In the genomic region with DNA sequence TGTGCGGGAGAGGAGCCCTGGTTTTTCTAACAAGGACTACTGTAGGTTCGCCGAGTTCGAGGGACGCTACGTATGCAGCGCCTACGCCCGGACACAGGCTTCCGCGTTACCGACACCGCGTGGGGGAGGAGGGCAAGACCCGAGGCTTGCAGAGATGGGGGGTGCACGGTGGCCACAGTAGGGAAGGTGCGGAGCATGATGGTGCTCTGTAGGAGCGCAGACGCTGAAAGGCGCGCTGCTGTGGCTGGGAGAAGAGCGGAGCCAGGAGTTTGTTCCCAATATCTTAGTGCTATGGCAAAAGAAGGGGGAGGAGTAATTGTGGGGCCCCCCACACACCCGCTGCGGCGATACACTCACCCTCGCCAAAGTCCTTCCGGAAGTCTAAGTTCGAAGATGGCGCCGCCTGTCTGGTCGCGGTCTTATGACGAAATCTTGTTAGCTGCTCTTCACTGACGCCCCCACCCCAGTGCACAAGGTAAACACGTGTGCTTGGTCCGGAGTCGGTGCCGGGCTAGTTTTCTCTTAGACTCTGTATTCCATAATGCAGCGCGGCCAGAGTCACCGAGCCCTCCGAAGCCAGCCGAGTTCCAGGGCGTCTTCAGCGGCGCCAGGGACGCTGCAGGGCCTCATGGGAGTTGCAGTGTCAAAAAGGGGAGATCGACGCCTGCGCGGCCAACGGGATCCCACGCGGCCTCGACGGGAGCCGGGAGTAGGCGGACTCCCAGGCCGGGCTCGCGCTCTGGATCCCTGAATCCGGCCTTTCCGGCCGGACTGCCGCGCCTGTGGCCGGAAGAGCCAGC, we compare ENCODE assay signal across 8 cellular contexts. TPM values are rescaled to one million over a fixed set of nuclear protein-coding genes. Genes with fewer than 3 reads are reported as not detected.
DNase-seq lines count a peak whose midpoint lies in the region; ATAC-seq, FAIRE-seq and TF ChIP-seq lines count a peak whose summit lies in the region.

A gene with protein sequence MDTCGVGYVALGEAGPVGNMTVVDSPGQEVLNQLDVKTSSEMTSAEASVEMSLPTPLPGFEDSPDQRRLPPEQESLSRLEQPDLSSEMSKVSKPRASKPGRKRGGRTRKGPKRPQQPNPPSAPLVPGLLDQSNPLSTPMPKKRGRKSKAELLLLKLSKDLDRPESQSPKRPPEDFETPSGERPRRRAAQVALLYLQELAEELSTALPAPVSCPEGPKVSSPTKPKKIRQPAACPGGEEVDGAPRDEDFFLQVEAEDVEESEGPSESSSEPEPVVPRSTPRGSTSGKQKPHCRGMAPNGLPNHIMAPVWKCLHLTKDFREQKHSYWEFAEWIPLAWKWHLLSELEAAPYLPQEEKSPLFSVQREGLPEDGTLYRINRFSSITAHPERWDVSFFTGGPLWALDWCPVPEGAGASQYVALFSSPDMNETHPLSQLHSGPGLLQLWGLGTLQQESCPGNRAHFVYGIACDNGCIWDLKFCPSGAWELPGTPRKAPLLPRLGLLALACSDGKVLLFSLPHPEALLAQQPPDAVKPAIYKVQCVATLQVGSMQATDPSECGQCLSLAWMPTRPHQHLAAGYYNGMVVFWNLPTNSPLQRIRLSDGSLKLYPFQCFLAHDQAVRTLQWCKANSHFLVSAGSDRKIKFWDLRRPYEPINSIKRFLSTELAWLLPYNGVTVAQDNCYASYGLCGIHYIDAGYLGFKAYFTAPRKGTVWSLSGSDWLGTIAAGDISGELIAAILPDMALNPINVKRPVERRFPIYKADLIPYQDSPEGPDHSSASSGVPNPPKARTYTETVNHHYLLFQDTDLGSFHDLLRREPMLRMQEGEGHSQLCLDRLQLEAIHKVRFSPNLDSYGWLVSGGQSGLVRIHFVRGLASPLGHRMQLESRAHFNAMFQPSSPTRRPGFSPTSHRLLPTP (minus strand): TSS at position 383 of the 800 bp plus-strand sequence. CDS start 13,210 bp downstream, outside the sequence.

- H3K36me3 ChIP-seq in pancreas = no peaks in the 10 kb centered on the region
- no peaks in the 10 kb centered on the region for H3K36me3 ChIP-seq in tibial artery

- H3K27me3 ChIP-seq in pancreas (no peaks in the 10 kb centered on the region), tibial artery (no peaks in the 10 kb centered on the region)

- 0% methylated on average over 67 of the region's 67 CpGs for WGBS in pancreas, 2 donors

- DNase-seq in GM12864 (ENCODE audit: low read depth) = peak; percentile 95
- peak; percentile 98 to 100 (median 99) for DNase-seq in NCI-H1417 (lab: John Stamatoyannopoulos, UW)
- DNase-seq in SW 1271 (lab: John Stamatoyannopoulos, UW) = peak; percentile 99 to 100
- DNase-seq in activated naive CD8-positive, alpha-beta T cell treated with anti-CD3 and anti-CD28 coated beads, Interleukin-2, amount 50 U/mL, for 16 hours (ENCODE audit: low read depth, low spot score) = peak; percentile 80
- DNase-seq in Right ventricle myocardium inferior (ENCODE audit: missing footprints) = peak; percentile 97
- DNase-seq in pancreas = peak; percentile 93 to 98 (median 95)
- peak; percentile 95 to 97 for DNase-seq in tibial artery

- intact Hi-C loops in Right ventricle myocardium inferior (cut with DNase I) (loop anchor here (2.0 kb wide), 1 partner anchor 14 kb away; a partner anchor contains a TSS), pancreas (cut with DNase I) (no loop called here), tibial artery (cut with DNase I; ENCODE audit: low total_unique reads) (no loop called here)

- H3K4me1 ChIP-seq in pancreas = peaks cover 4 to 29% (median 23%) of the 10 kb centered on the region in 3 donors
- peaks cover 0 to 37% (median 26%) of the 10 kb centered on the region in 4 donors for H3K4me1 ChIP-seq in tibial artery

- H3K27ac ChIP-seq in pancreas = peak within 1 kb of the TSS; percentile 74 to 90 (median 86)
- H3K27ac ChIP-seq in tibial artery = peak within 1 kb of the TSS; percentile 86 to 91

- H3K4me3 ChIP-seq in GM12864 (ENCODE audit: low read depth, low read length) = peak within 1 kb of the TSS; percentile 97
- peak within 1 kb of the TSS; percentile 47 to 91 (median 74) for H3K4me3 ChIP-seq in pancreas
- H3K4me3 ChIP-seq in tibial artery = peak within 1 kb of the TSS; percentile 73 to 96

- no peak for FAIRE-seq in pancreas (lab: Jason Lieb, UNC)

- peak; percentile 86 for ATAC-seq in HG02759 (IDR thresholded peaks at IDR 0.05; ENCODE audit: unreplicated experiment)
- peak; percentile 97 for ATAC-seq in Right ventricle myocardium inferior
- ATAC-seq in pancreas = peak; percentile 93 to 98 (median 96)

- H3K9me3 ChIP-seq in pancreas (no peaks in the 10 kb centered on the region), tibial artery (no peaks in the 10 kb centered on the region)

- no peak for TF ChIP-seq CTCF in GM12864 (IDR thresholded peaks at IDR 0.05; ENCODE audit: low read depth, low read length, missing control alignments)
- TF ChIP-seq CTCF in pancreas (IDR thresholded peaks at IDR 0.05) = no peak
- TF ChIP-seq CTCF in tibial artery (IDR thresholded peaks at IDR 0.05) = peak; percentile 5 to 6

RNA-seq across cellular contexts. Expression of the gene that starts here (rescaled TPM):
- total RNA-seq in Right ventricle myocardium inferior (17.3 TPM), pancreas (10 to 100 TPM; 21.2 to 30.7 (median 26.7) TPM)
- 10 to 100 TPM; 33.1 to 34.3 TPM for polyA plus RNA-seq in pancreas

Comparison
In these comparisons a context has a peak if more than half of its experiments do, and no peak if none do; other contexts are left out.
1. Peak in every context shown above with its lines: DNase-seq, ATAC-seq, H3K4me3 ChIP-seq and H3K27ac ChIP-seq.
2. CTCF ChIP-seq: peak in tibial artery (2 of 2); none in GM12864 (single experiment) and pancreas (0 of 4).